In the genomic region with DNA sequence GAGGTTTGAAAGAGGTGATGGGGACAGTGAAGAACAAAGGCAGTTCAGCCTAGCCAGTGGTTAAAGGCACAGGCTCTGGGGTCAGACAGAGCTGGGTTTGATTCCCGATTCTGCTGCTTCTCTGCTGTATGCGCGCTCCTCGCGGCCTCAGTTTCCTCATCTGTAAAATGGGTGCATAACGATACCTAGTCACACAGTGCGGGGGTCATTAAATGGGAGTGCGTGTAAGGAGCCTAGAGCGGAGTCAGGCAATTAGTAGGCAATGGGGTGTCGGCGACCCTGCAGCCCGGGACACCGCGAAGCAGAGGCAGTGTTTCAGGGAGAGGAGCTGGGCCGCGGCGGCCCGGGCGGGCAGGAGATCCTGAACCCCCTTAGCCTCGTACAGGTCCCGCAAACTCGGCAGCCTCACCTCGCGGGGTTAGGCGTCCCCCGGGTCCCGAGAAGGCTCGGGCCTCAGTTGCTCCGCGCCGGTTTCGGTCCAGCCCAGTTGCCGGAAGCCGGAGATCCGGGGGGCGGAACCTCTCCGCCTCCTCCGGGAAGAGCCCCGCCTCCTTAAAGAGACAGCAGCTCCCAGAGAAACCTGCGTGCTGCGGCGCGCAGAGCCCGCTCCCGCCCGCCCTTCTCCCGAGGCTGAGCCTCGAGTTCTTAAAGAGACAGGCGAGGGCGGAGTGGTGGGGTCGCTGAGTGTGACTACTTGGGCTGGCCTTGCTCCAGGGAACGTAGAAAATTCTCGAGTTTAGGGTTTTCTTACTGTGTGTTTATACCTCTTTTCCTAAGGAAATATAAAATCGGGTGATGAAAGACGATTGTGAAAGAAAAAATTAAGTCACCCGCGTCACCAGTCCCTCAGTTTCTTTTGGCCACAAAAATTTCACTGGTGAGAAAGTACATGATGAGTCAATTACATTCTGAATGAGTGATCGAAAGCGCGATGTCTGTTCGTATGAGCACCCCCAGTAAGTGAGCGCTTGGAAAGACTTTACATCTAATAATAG, we compare ENCODE assay signal across 1 cellular context.
TF ChIP-seq lines count a peak whose summit lies in the region.

Gene YIPF1 (minus strand): TSS at position 494 of the 995 bp plus-strand sequence. CDS start 860 bp downstream, outside the sequence.

TF ChIP-seq in HEK293, 187 proteins besides CTCF, POLR2A, EP300 and RAD21 (continued from another document and continues in another):
- TF ChIP-seq ZNF280D (tag by site-specific recombination; IDR thresholded peaks at IDR 0.05) (peak; percentile 84; the same call in 1 of the 2 replicates), ZEB2 (tag by site-specific recombination; IDR thresholded peaks at IDR 0.05) (peak; percentile 85), ZNF174 (tag by site-specific recombination; IDR thresholded peaks at IDR 0.05) (no peak), KLF8 (tag by site-specific recombination; IDR thresholded peaks at IDR 0.05) (peak; percentile 50; the same call in 1 of the 2 replicates), ZBTB17 (tag by site-specific recombination; IDR thresholded peaks at IDR 0.05) (peak; percentile 87), ZNF121 (tag by site-specific recombination; IDR thresholded peaks at IDR 0.05) (0 out of 2 replicates have a peak, but pooled peaks have one; percentile 10), ZNF221 (tag by site-specific recombination; IDR thresholded peaks at IDR 0.05; ENCODE audit: borderline replicate concordance) (no peak), ZNF146 (tag by site-specific recombination; IDR thresholded peaks at IDR 0.05) (peak; percentile 43; the same call in 1 of the 2 replicates), TCF7L2 (IDR thresholded peaks at IDR 0.05; ENCODE audit: borderline replicate concordance, low read depth, low read length) (no peak), ZNF639 (tag by site-specific recombination; IDR thresholded peaks at IDR 0.05) (peak; percentile 85), MZF1 (tag by site-specific recombination; IDR thresholded peaks at IDR 0.05; ENCODE audit: borderline replicate concordance) (no peak), SP2 (tag by site-specific recombination; IDR thresholded peaks at IDR 0.05) (peak; percentile 83), ZNF2 (tag by site-specific recombination; IDR thresholded peaks at IDR 0.05) (peak; percentile 90), ZSCAN16 (tag by site-specific recombination; IDR thresholded peaks at IDR 0.05) (0 out of 2 replicates have a peak, but pooled peaks have one; percentile 21), ZNF350 (tag by site-specific recombination; IDR thresholded peaks at IDR 0.05) (no peak), ZNF24 (tag by site-specific recombination; IDR thresholded peaks at IDR 0.05) (peak; percentile 72; the same call in 1 of the 2 replicates), ZNF596 (tag by site-specific recombination; IDR thresholded peaks at IDR 0.05) (no peak), ZXDB (tag by site-specific recombination; IDR thresholded peaks at IDR 0.05) (peak; percentile 62), ZNF600 (tag by site-specific recombination; IDR thresholded peaks at IDR 0.05) (0 out of 2 replicates have a peak, but pooled peaks have one; percentile 34), ZNF660 (tag by site-specific recombination; IDR thresholded peaks at IDR 0.05) (0 out of 2 replicates have a peak, but pooled peaks have one; percentile 42), ZNF830 (tag by site-specific recombination; IDR thresholded peaks at IDR 0.05; ENCODE audit: low read depth) (no peak), ZNF558 (tag by site-specific recombination; IDR thresholded peaks at IDR 0.05) (no peak), ZBTB1 (tag by site-specific recombination; IDR thresholded peaks at IDR 0.05) (0 out of 2 replicates have a peak, but pooled peaks have one; percentile 40), SP3 (tag by site-specific recombination; IDR thresholded peaks at IDR 0.05) (peak; percentile 84), TRIM28 (IDR thresholded peaks at IDR 0.05; ENCODE audit: borderline replicate concordance, low read length) (no peak), ZNF76 (tag by site-specific recombination; IDR thresholded peaks at IDR 0.05; ENCODE audit: borderline replicate concordance, low read depth) (0 out of 2 replicates have a peak, but pooled peaks have one; percentile 21), GFI1B (tag by site-specific recombination; IDR thresholded peaks at IDR 0.05) (0 out of 2 replicates have a peak, but pooled peaks have one; percentile 21)
- TF ChIP-seq, protein P1, sequence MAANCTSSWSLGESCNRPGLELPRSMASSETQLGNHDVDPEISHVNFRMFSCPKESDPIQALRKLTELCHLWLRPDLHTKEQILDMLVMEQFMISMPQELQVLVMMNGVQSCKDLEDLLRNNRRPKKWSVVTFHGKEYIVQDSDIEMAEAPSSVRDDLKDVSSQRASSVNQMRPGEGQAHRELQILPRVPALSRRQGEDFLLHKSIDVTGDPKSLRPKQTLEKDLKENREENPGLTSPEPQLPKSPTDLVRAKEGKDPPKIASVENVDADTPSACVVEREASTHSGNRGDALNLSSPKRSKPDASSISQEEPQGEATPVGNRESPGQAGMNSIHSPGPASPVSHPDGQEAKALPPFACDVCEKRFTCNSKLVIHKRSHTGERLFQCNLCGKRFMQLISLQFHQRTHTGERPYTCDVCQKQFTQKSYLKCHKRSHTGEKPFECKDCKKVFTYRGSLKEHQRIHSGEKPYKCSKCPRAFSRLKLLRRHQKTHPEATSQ (tag by site-specific recombination; IDR thresholded peaks at IDR 0.05) = peak; percentile 60; the same call in 1 of the 2 replicates
- TF ChIP-seq, protein P2, sequence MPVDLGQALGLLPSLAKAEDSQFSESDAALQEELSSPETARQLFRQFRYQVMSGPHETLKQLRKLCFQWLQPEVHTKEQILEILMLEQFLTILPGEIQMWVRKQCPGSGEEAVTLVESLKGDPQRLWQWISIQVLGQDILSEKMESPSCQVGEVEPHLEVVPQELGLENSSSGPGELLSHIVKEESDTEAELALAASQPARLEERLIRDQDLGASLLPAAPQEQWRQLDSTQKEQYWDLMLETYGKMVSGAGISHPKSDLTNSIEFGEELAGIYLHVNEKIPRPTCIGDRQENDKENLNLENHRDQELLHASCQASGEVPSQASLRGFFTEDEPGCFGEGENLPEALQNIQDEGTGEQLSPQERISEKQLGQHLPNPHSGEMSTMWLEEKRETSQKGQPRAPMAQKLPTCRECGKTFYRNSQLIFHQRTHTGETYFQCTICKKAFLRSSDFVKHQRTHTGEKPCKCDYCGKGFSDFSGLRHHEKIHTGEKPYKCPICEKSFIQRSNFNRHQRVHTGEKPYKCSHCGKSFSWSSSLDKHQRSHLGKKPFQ (tag by site-specific recombination; IDR thresholded peaks at IDR 0.05) = no peak
- TF ChIP-seq, protein P3, sequence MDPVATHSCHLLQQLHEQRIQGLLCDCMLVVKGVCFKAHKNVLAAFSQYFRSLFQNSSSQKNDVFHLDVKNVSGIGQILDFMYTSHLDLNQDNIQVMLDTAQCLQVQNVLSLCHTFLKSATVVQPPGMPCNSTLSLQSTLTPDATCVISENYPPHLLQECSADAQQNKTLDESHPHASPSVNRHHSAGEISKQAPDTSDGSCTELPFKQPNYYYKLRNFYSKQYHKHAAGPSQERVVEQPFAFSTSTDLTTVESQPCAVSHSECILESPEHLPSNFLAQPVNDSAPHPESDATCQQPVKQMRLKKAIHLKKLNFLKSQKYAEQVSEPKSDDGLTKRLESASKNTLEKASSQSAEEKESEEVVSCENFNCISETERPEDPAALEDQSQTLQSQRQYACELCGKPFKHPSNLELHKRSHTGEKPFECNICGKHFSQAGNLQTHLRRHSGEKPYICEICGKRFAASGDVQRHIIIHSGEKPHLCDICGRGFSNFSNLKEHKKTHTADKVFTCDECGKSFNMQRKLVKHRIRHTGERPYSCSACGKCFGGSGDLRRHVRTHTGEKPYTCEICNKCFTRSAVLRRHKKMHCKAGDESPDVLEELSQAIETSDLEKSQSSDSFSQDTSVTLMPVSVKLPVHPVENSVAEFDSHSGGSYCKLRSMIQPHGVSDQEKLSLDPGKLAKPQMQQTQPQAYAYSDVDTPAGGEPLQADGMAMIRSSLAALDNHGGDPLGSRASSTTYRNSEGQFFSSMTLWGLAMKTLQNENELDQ (tag by site-specific recombination; IDR thresholded peaks at IDR 0.05; ENCODE audit: low read depth) = no peak
- TF ChIP-seq, protein P4, sequence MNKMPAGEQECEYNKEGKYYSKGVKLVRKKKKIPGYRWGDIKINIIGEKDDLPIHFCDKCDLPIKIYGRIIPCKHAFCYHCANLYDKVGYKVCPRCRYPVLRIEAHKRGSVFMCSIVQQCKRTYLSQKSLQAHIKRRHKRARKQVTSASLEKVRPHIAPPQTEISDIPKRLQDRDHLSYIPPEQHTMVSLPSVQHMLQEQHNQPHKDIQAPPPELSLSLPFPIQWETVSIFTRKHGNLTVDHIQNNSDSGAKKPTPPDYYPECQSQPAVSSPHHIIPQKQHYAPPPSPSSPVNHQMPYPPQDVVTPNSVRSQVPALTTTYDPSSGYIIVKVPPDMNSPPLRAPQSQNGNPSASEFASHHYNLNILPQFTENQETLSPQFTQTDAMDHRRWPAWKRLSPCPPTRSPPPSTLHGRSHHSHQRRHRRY (tag by site-specific recombination; IDR thresholded peaks at IDR 0.05) = no peak
- TF ChIP-seq, protein P5, sequence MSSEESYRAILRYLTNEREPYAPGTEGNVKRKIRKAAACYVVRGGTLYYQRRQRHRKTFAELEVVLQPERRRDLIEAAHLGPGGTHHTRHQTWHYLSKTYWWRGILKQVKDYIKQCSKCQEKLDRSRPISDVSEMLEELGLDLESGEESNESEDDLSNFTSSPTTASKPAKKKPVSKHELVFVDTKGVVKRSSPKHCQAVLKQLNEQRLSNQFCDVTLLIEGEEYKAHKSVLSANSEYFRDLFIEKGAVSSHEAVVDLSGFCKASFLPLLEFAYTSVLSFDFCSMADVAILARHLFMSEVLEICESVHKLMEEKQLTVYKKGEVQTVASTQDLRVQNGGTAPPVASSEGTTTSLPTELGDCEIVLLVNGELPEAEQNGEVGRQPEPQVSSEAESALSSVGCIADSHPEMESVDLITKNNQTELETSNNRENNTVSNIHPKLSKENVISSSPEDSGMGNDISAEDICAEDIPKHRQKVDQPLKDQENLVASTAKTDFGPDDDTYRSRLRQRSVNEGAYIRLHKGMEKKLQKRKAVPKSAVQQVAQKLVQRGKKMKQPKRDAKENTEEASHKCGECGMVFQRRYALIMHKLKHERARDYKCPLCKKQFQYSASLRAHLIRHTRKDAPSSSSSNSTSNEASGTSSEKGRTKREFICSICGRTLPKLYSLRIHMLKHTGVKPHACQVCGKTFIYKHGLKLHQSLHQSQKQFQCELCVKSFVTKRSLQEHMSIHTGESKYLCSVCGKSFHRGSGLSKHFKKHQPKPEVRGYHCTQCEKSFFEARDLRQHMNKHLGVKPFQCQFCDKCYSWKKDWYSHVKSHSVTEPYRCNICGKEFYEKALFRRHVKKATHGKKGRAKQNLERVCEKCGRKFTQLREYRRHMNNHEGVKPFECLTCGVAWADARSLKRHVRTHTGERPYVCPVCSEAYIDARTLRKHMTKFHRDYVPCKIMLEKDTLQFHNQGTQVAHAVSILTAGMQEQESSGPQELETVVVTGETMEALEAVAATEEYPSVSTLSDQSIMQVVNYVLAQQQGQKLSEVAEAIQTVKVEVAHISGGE (tag by site-specific recombination; conservative IDR thresholded peaks at IDR 0.05; ENCODE audit: low read depth) = peak; percentile 49
- TF ChIP-seq, protein P6, sequence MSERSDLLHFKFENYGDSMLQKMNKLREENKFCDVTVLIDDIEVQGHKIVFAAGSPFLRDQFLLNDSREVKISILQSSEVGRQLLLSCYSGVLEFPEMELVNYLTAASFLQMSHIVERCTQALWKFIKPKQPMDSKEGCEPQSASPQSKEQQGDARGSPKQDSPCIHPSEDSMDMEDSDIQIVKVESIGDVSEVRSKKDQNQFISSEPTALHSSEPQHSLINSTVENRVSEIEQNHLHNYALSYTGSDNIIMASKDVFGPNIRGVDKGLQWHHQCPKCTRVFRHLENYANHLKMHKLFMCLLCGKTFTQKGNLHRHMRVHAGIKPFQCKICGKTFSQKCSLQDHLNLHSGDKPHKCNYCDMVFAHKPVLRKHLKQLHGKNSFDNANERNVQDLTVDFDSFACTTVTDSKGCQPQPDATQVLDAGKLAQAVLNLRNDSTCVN (tag by site-specific recombination; optimal IDR thresholded peaks at IDR 0.05) = peak; percentile 45
- TF ChIP-seq, protein P7, sequence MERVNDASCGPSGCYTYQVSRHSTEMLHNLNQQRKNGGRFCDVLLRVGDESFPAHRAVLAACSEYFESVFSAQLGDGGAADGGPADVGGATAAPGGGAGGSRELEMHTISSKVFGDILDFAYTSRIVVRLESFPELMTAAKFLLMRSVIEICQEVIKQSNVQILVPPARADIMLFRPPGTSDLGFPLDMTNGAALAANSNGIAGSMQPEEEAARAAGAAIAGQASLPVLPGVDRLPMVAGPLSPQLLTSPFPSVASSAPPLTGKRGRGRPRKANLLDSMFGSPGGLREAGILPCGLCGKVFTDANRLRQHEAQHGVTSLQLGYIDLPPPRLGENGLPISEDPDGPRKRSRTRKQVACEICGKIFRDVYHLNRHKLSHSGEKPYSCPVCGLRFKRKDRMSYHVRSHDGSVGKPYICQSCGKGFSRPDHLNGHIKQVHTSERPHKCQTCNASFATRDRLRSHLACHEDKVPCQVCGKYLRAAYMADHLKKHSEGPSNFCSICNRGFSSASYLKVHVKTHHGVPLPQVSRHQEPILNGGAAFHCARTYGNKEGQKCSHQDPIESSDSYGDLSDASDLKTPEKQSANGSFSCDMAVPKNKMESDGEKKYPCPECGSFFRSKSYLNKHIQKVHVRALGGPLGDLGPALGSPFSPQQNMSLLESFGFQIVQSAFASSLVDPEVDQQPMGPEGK (tag by site-specific recombination; IDR thresholded peaks at IDR 0.05) = 0 out of 2 replicates have a peak, but pooled peaks have one; percentile 50
